Comparison of ENCODE assay signal across 1 cellular context in genomic region chr12:122980192-122981035, GRCh38.
TF ChIP-seq lines count a peak whose summit lies in the region.

ARL6IP4 (plus strand) TSS chr12:122980681; CDS start chr12:122981140, 459 bp downstream.

TF ChIP-seq in K562, 482 proteins besides CTCF, POLR2A, EP300 and RAD21 (continued from another document and continues in another):
- TF ChIP-seq ZNF518B (CRISPR knock-in tag; IDR thresholded peaks at IDR 0.05) (no peak), MGA (IDR thresholded peaks at IDR 0.05) (0 out of 2 replicates have a peak, but pooled peaks have one; percentile 10), ILF3 (IDR thresholded peaks at IDR 0.05; ENCODE audit: borderline replicate concordance) (peak; percentile 92; the same call in 1 of the 2 replicates), FOSL1 (tag; conservative IDR thresholded peaks at IDR 0.05) (0 out of 2 replicates have a peak, but pooled peaks have one; percentile 25), CGGBP1 (CRISPR knock-in tag; IDR thresholded peaks at IDR 0.05) (peak; percentile 17; the same call in 1 of the 2 replicates), MIER1 (IDR thresholded peaks at IDR 0.05; ENCODE audit: low read depth) (no peak), ZFPM2 (CRISPR knock-in tag; IDR thresholded peaks at IDR 0.05) (peak; percentile 46; the same call in 1 of the 2 replicates), NCOA2 (IDR thresholded peaks at IDR 0.05; ENCODE audit: partially characterized antibody in 2 of 2) (no peak), NR0B1 (IDR thresholded peaks at IDR 0.05; ENCODE audit: partially characterized antibody) (no peak), ZNF184 (CRISPR knock-in tag; IDR thresholded peaks at IDR 0.05) (no peak), PHF21A (IDR thresholded peaks at IDR 0.05; ENCODE audit: borderline replicate concordance, low read depth) (no peak), L3MBTL2 (IDR thresholded peaks at IDR 0.05) (peak; percentile 74), CEBPG (CRISPR knock-in tag; IDR thresholded peaks at IDR 0.05) (0 out of 2 replicates have a peak, but pooled peaks have one; percentile 21), CEBPG (tag; conservative IDR thresholded peaks at IDR 0.05 in 1 of 2, IDR thresholded peaks at IDR 0.05 in 1 of 2) (no peak), CCNT2 (IDR thresholded peaks at IDR 0.05; ENCODE audit: borderline replicate concordance, extremely low read depth, insufficient read length, low read depth, low read length) (peak; percentile 72), XRCC5 (IDR thresholded peaks at IDR 0.05; ENCODE audit: low read depth, low read length) (0 out of 2 replicates have a peak, but pooled peaks have one; percentile 54), ZBTB2 (IDR thresholded peaks at IDR 0.05) (no peak), CHCHD3 (CRISPR knock-in tag; IDR thresholded peaks at IDR 0.05) (no peak), TCF15 (CRISPR knock-in tag; IDR thresholded peaks at IDR 0.05) (no peak), PHF8 (IDR thresholded peaks at IDR 0.05; ENCODE audit: borderline replicate concordance, low read length) (peak; percentile 81; the same call in 1 of the 2 replicates), NEUROD1 (IDR thresholded peaks at IDR 0.05; ENCODE audit: borderline replicate concordance, low read depth, low read length, partially characterized antibody) (no peak), ZNF436 (CRISPR knock-in tag; IDR thresholded peaks at IDR 0.05) (no peak), RBBP5 (IDR thresholded peaks at IDR 0.05; ENCODE audit: borderline replicate concordance, insufficient read depth, low read length, poor library complexity, severe bottlenecking) (peak; percentile 77), ZNF280B (CRISPR knock-in tag; IDR thresholded peaks at IDR 0.05) (no peak), ZBTB11 (CRISPR knock-in tag; IDR thresholded peaks at IDR 0.05) (peak; percentile 93 to 99 (median 98)), ELF4 (CRISPR knock-in tag; IDR thresholded peaks at IDR 0.05) (no peak; the same call in 1 of the 2 replicates), USF2 (CRISPR knock-in tag; IDR thresholded peaks at IDR 0.05) (no peak), SREBF1 (IDR thresholded peaks at IDR 0.05; ENCODE audit: borderline replicate concordance, low read depth, low read length) (no peak), FOXJ3 (CRISPR knock-in tag; IDR thresholded peaks at IDR 0.05) (no peak), TAF7 (tag; IDR thresholded peaks at IDR 0.05) (no peak), FUS (optimal IDR thresholded peaks at IDR 0.05; ENCODE audit: low read depth, low read length) (peak; percentile 35)
